Comparison of ENCODE assay signal across 25 cellular contexts in genomic region chr2:217339753-217340152, GRCh38.
A peak's percentile ranks its signal among the peaks of the same experiment; 100 is the strongest.
DNase-seq lines count a peak whose midpoint lies in the region; ATAC-seq, FAIRE-seq and TF ChIP-seq lines count a peak whose summit lies in the region.
"Had no signal": no experiment of that assay in that cellular context is flagged by ENCODE, and none has a peak within 500 bp of the region (broad histone marks: within the 10 kb centered on the region; RNA-seq: fewer than 3 reads in every experiment).

No MANE protein-coding gene starts in this region.

- H3K27ac ChIP-seq in right cardiac atrium (ENCODE audit: low read length) (no peak overlapping the region), astrocyte (ENCODE audit: low read depth, low read length) (no peak overlapping the region), neuronal stem cell (replicated peaks; ENCODE audit: low read length) (no peak overlapping the region), spleen (peak overlapping the region in 6 of 8 donors; percentile 21 to 53 (median 44))
- H3K27ac ChIP-seq: 22Rv1; BLaER1 treated with 17β-estradiol and CSF1 and Interleukin-3, amounts not matched to agents 10 nM and 100 nM; KMS-11; SJSA1 had no signal

- no peak overlapping the region for H2BK120ac ChIP-seq in neuronal stem cell (ENCODE audit: low read depth, low read length)

- peaks cover 28% of the 10 kb centered on the region for H3K4me1 Mint-ChIP-seq in astrocyte (ENCODE audit: low read depth, unreplicated experiment)
- H3K4me1 Mint-ChIP-seq: CD4-positive, alpha-beta memory T cell had no signal

- no peak overlapping the region for H2AFZ ChIP-seq in astrocyte (ENCODE audit: low read depth, low read length)
- H2AFZ ChIP-seq in neuronal stem cell (ENCODE audit: low read length) = peak overlapping the region; percentile 75
- H2AFZ ChIP-seq: GM23338 had no signal

- no peaks in the 10 kb centered on the region for H3K9me3 Mint-ChIP-seq in astrocyte (ENCODE audit: unreplicated experiment)
- H3K9me3 Mint-ChIP-seq: CD4-positive, alpha-beta memory T cell; GM23338 had no signal

- DNase-seq in Right ventricle myocardium superior (no peak), right cardiac atrium (no peak), astrocyte (ENCODE audit: low read depth) (no peak), neuronal stem cell (ENCODE audit: low spot score) (no peak), spleen (no peak), pons (ENCODE audit: low spot score) (no peak)
- no peak for DNase-seq in stimulated activated naive CD8-positive, alpha-beta T cell treated with anti-CD3 and anti-CD28 coated beads, Interleukin-15, Interleukin-2, amounts not matched to agents 100 U/mL and 50 U/mL, for 24 hours
- DNase-seq: Caco-2; CD4-positive, alpha-beta memory T cell; DND-41; HCEC 1CT; NCI-H1092 treated with DMSO at 0.1 percent for 48 hours; NCI-H1436 treated with DMSO at 0.1 percent for 48 hours; NCI-H1930; NCI-H226; NCI-H524; NCI-H774; Peyer's patch had no signal

- peak; percentile 49 for ATAC-seq in Right ventricle myocardium superior (ENCODE audit: poor library complexity)
- no peak for ATAC-seq in right cardiac atrium
- no peak for ATAC-seq in stimulated activated naive CD8-positive, alpha-beta T cell treated with anti-CD3 and anti-CD28 coated beads, Interleukin-15, Interleukin-2, amounts not matched to agents 100 U/mL and 50 U/mL, for 24 hours
- ATAC-seq in GM19397 (IDR thresholded peaks at IDR 0.05; ENCODE audit: unreplicated experiment) = no peak
- ATAC-seq: GM12878, GM23338 had no signal

- no peak overlapping the region for H2BK5ac ChIP-seq in neuronal stem cell (ENCODE audit: low read length)

- H3K23ac ChIP-seq in neuronal stem cell (ENCODE audit: low read depth, low read length, poor library complexity) = no peak overlapping the region

- no peak overlapping the region for H3K18ac ChIP-seq in neuronal stem cell (ENCODE audit: low read length)

- no peaks in the 10 kb centered on the region for H3K36me3 Mint-ChIP-seq in astrocyte (ENCODE audit: low read depth, unreplicated experiment)
- H3K36me3 Mint-ChIP-seq: CD4-positive, alpha-beta memory T cell had no signal

- H3K14ac ChIP-seq in neuronal stem cell (ENCODE audit: low read length) = no peak overlapping the region

- H3K27me3 Mint-ChIP-seq in astrocyte (ENCODE audit: low read depth, unreplicated experiment) = no peaks in the 10 kb centered on the region

- no peaks in the 10 kb centered on the region for H3K36me3 ChIP-seq in astrocyte (ENCODE audit: insufficient read depth, low read length)
- H3K36me3 ChIP-seq in neuronal stem cell (replicated peaks in 1 of 2; ENCODE audit: control insufficient read depth in 2 of 2, insufficient read depth in 2 of 2, low read length in 2 of 2) = no peaks in the 10 kb centered on the region
- no peaks in the 10 kb centered on the region for H3K36me3 ChIP-seq in spleen
- H3K36me3 ChIP-seq: BLaER1 treated with 17β-estradiol and CSF1 and Interleukin-3, amounts not matched to agents 10 nM and 100 nM; Peyer's patch; SJSA1 had no signal

- H3K4me3 Mint-ChIP-seq in astrocyte (ENCODE audit: unreplicated experiment) = no peak overlapping the region
- H3K4me3 Mint-ChIP-seq: CD4-positive, alpha-beta memory T cell; GM23338 had no signal

- TF ChIP-seq POLR2A in spleen (IDR thresholded peaks at IDR 0.05) = no peak

- H3K9me3 ChIP-seq in right cardiac atrium (ENCODE audit: control insufficient read depth, low read length) = no peaks in the 10 kb centered on the region
- H3K9me3 ChIP-seq in astrocyte (ENCODE audit: insufficient read depth, low read depth, low read length) = no peaks in the 10 kb centered on the region
- no peaks in the 10 kb centered on the region for H3K9me3 ChIP-seq in neuronal stem cell (replicated peaks in 1 of 2; ENCODE audit: control insufficient read depth in 2 of 2, insufficient read depth in 1 of 2, low read depth in 1 of 2, low read length in 2 of 2)
- H3K9me3 ChIP-seq in spleen = no peaks in the 10 kb centered on the region
- H3K9me3 ChIP-seq: BLaER1 treated with 17β-estradiol and CSF1 and Interleukin-3, amounts not matched to agents 10 nM and 100 nM; Caco-2; Peyer's patch; SJSA1 had no signal

- H3K9ac ChIP-seq in astrocyte (ENCODE audit: low read length) (no peak overlapping the region), neuronal stem cell (ENCODE audit: low read depth, low read length, poor library complexity) (no peak overlapping the region)
- H3K9ac ChIP-seq: BLaER1 treated with 17β-estradiol and CSF1 and Interleukin-3, amounts not matched to agents 10 nM and 100 nM; KMS-11 had no signal

- intact Hi-C loops in Right ventricle myocardium superior (cut with DNase I) = no loop called here
- intact Hi-C loops in right cardiac atrium (cut with DNase I) = no loop called here
- intact Hi-C loops in spleen (cut with DNase I; ENCODE audit: low total_unique reads) = no loop called here

- no peaks in the 10 kb centered on the region for H3K4me1 ChIP-seq in right cardiac atrium (ENCODE audit: control insufficient read depth, insufficient read depth, low read length)
- H3K4me1 ChIP-seq in astrocyte (ENCODE audit: insufficient read depth, low read length) = peaks cover 8% of the 10 kb centered on the region
- peaks cover 0 to 4% of the 10 kb centered on the region in 2 donors for H3K4me1 ChIP-seq in neuronal stem cell (ENCODE audit: control insufficient read depth in 2 of 2, insufficient read depth in 1 of 2, low read depth in 1 of 2, low read length in 2 of 2)
- peaks cover 0 to 10% (median 0%) of the 10 kb centered on the region in 6 donors for H3K4me1 ChIP-seq in spleen
- H3K4me1 ChIP-seq: Peyer's patch had no signal

- WGBS in right cardiac atrium = 95% methylated on average over 5 of the region's 5 CpGs
- no CpG with 5 or more reads among the region's 5 CpGs for WGBS in neuronal stem cell (ENCODE audit: extremely low coverage in 2 of 2, insufficient read length in 2 of 2, insufficient replicate concordance in 1 of 2), 2 donors
- 58 to 91% (median 82%) methylated on average over 5 of the region's 5 CpGs for WGBS in spleen, 5 donors

- no peak overlapping the region for H2AK5ac ChIP-seq in neuronal stem cell (ENCODE audit: low read depth, low read length)

- H3K4me2 ChIP-seq in astrocyte (ENCODE audit: low read length) (no peak overlapping the region), neuronal stem cell (ENCODE audit: insufficient read depth, low read length, poor library complexity, severe bottlenecking) (no peak overlapping the region)
- H3K4me2 ChIP-seq: BLaER1 treated with 17β-estradiol and CSF1 and Interleukin-3, amounts not matched to agents 10 nM and 100 nM; GM23338; KMS-11 had no signal

- H3K79me2 ChIP-seq in astrocyte (ENCODE audit: insufficient read depth, low read length) = no peaks in the 10 kb centered on the region

- no peak overlapping the region for H4K8ac ChIP-seq in neuronal stem cell (ENCODE audit: low read depth, low read length)

- FAIRE-seq in astrocyte (lab: Jason Lieb, UNC) = no peak

- H2BK15ac ChIP-seq in neuronal stem cell (ENCODE audit: low read length) = no peak overlapping the region

- H4K20me1 ChIP-seq in astrocyte (ENCODE audit: insufficient read depth, low read length) = no peaks in the 10 kb centered on the region
- H4K20me1 ChIP-seq: BLaER1 treated with 17β-estradiol and CSF1 and Interleukin-3, amounts not matched to agents 10 nM and 100 nM had no signal

- peak overlapping the region; percentile 67 for H3K27ac Mint-ChIP-seq in astrocyte (ENCODE audit: unreplicated experiment)
- H3K27ac Mint-ChIP-seq: CD4-positive, alpha-beta memory T cell; GM23338 had no signal

- TF ChIP-seq CTCF in astrocyte (IDR thresholded peaks at IDR 0.05; ENCODE audit: insufficient read depth, low read depth, low read length) (no peak), spleen (IDR thresholded peaks at IDR 0.05 in 8 of 11, conservative IDR thresholded peaks at IDR 0.05 in 3 of 11) (no peak)

- H3K4me3 ChIP-seq in right cardiac atrium (ENCODE audit: low read length) = no peak overlapping the region
- H3K4me3 ChIP-seq in astrocyte (ENCODE audit: insufficient read depth, low read depth, low read length) = no peak overlapping the region
- no peak overlapping the region for H3K4me3 ChIP-seq in neuronal stem cell (ENCODE audit: low read length in 2 of 2)
- no peak overlapping the region for H3K4me3 ChIP-seq in spleen
- H3K4me3 ChIP-seq: BLaER1 treated with 17β-estradiol and CSF1 and Interleukin-3, amounts not matched to agents 10 nM and 100 nM; GM12878; GM23338; Peyer's patch; SJSA1 had no signal

- no peak overlapping the region for H4K91ac ChIP-seq in neuronal stem cell (ENCODE audit: low read depth, low read length, poor library complexity)

- no peak overlapping the region for H2BK12ac ChIP-seq in neuronal stem cell (ENCODE audit: low read length)

- no peaks in the 10 kb centered on the region for H3K79me1 ChIP-seq in neuronal stem cell (ENCODE audit: low read depth, low read length)

- H3K4ac ChIP-seq in neuronal stem cell (ENCODE audit: low read length) = no peak overlapping the region

- H3K27me3 ChIP-seq in right cardiac atrium (ENCODE audit: control insufficient read depth, insufficient read depth) (no peaks in the 10 kb centered on the region), astrocyte (ENCODE audit: insufficient read depth, low read length) (no peaks in the 10 kb centered on the region), neuronal stem cell (ENCODE audit: control insufficient read depth in 3 of 3, insufficient read depth in 3 of 3, low read depth in 1 of 3, low read length in 3 of 3) (no peaks in the 10 kb centered on the region), spleen (replicated peaks in 1 of 7) (no peaks in the 10 kb centered on the region)
- H3K27me3 ChIP-seq: Peyer's patch, SJSA1 had no signal

Comparison
In these comparisons a context has a peak if more than half of its experiments do, and no peak if none do; other contexts are left out.
1. H3K27ac ChIP-seq: peak in spleen (6 of 8); none in right cardiac atrium (single experiment), astrocyte (single experiment) and neuronal stem cell (single experiment).